ENCODE assay signal across 9 cellular contexts in the genomic region with DNA sequence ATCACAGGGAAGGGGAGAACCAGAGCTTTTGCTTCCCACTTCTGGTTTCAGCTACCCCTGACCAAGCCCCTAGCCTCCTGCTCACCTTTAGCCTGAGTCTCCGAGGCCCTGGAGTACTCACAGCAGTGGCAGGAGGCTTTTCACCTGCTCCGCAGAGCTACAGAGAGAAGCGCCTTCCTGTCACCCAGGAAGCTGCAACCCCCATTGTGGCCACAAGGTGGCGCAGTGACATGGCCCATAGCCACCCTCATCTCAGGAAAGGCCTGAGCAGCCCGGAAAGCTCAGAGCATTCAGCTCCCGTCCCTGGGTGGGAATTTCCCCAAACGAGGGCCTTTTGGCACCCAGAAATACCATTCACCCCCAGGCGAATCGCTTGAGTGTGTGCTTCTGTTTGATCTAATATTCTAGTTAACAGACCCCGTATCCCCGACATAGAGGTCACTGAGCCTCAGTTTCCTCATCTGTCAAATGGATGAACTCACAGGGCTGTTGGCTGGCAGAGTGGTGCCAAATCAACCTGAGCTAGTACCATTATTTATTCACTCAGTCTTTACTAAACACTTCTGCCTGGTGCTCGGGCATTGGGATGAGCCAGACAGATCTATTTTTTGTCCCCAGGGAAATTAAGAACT. TPM values are rescaled to one million over a fixed set of nuclear protein-coding genes. Genes with fewer than 3 reads are reported as not detected.
DNase-seq lines count a peak whose midpoint lies in the region; ATAC-seq and TF ChIP-seq lines count a peak whose summit lies in the region.
"Had no signal": no experiment of that assay in that cellular context is flagged by ENCODE, and none has a peak within 500 bp of the region (broad histone marks: within the 10 kb centered on the region; RNA-seq: fewer than 3 reads in every experiment).

No MANE protein-coding gene starts in this region.

- no peaks in the 10 kb centered on the region for H3K4me1 Mint-ChIP-seq in activated naive CD8-positive, alpha-beta T cell treated with anti-CD3 and anti-CD28 coated beads, Interleukin-2, amount 50 U/mL, for 24 hours

- H3K36me3 Mint-ChIP-seq in activated naive CD8-positive, alpha-beta T cell treated with anti-CD3 and anti-CD28 coated beads, Interleukin-2, amount 50 U/mL, for 24 hours (ENCODE audit: low read depth): no peaks in the 10 kb centered on the region

- peak; percentile 56 for ATAC-seq in GM21717 (IDR thresholded peaks at IDR 0.05; ENCODE audit: unreplicated experiment)
- ATAC-seq in activated naive CD8-positive, alpha-beta T cell treated with anti-CD3 and anti-CD28 coated beads, Interleukin-2, amount 50 U/mL, for 24 hours: peak; percentile 85
- ATAC-seq in left cardiac atrium: peak; percentile 79 to 84
- ATAC-seq in GM18505 (IDR thresholded peaks at IDR 0.05; ENCODE audit: unreplicated experiment): no peak

- no peak overlapping the region for H3K4me3 Mint-ChIP-seq in activated naive CD8-positive, alpha-beta T cell treated with anti-CD3 and anti-CD28 coated beads, Interleukin-2, amount 50 U/mL, for 24 hours

- H3K9me3 Mint-ChIP-seq in activated naive CD8-positive, alpha-beta T cell treated with anti-CD3 and anti-CD28 coated beads, Interleukin-2, amount 50 U/mL, for 24 hours: no peaks in the 10 kb centered on the region

- DNase-seq in COLO668 (lab: John Stamatoyannopoulos, UW; ENCODE audit: unreplicated experiment) (peak; percentile 94), NCI-H1092 (lab: John Stamatoyannopoulos, UW) (peak; percentile 87), SW 1271 (lab: John Stamatoyannopoulos, UW) (peak; percentile 23 to 50), left cardiac atrium (peak; percentile 83), retina (peak; percentile 88)
- DNase-seq in activated naive CD8-positive, alpha-beta T cell treated with anti-CD3 and anti-CD28 coated beads, Interleukin-2, amount 50 U/mL, for 24 hours: peak; percentile 89

- no peaks in the 10 kb centered on the region for H3K27me3 Mint-ChIP-seq in activated naive CD8-positive, alpha-beta T cell treated with anti-CD3 and anti-CD28 coated beads, Interleukin-2, amount 50 U/mL, for 24 hours

- no peak for TF ChIP-seq POLR2A in GM18505 (IDR thresholded peaks at IDR 0.05; ENCODE audit: borderline replicate concordance, extremely low read depth, insufficient read depth, insufficient read length)

- no peak overlapping the region for H3K27ac Mint-ChIP-seq in activated naive CD8-positive, alpha-beta T cell treated with anti-CD3 and anti-CD28 coated beads, Interleukin-2, amount 50 U/mL, for 24 hours

- intact Hi-C loops in left cardiac atrium (cut with DNase I): loop anchor here (5.0 to 10.0 kb wide), 3 partner anchors 72 to 172 kb away; no protein-coding TSS in a partner anchor

RNA-seq across cellular contexts. Expression of gene A3GALT2, which starts 25.3 kb away (rescaled TPM):
- under 1 TPM in 1 of 2 donors, not detected in 1; 0.24 TPM for total RNA-seq in left cardiac atrium
- total RNA-seq: T-helper 2 cell treated with Interferon-gamma antibody and Interleukin-4, amounts not matched to agents 100 ng/mL and 5 ng/mL, for 36 hours had no signal

RNA-seq across cellular contexts. Expression of gene ZNF362, which starts 39.3 kb away (rescaled TPM):
- 10 to 100 TPM; 29.5 to 29.8 TPM for total RNA-seq in left cardiac atrium

Comparison
In these comparisons a context has a peak if more than half of its experiments do, and no peak if none do; other contexts are left out.
1. DNase-seq: peak in every context shown above with its lines; median percentile 94 in COLO668; 89 in activated naive CD8-positive, alpha-beta T cell treated with anti-CD3 and anti-CD28 coated beads, Interleukin-2, amount 50 U/mL, for 24 hours; 88 in retina; 87 in NCI-H1092; 83 in left cardiac atrium; 36 in SW 1271.